ENCODE assay signal across 8 cellular contexts in the genomic region with DNA sequence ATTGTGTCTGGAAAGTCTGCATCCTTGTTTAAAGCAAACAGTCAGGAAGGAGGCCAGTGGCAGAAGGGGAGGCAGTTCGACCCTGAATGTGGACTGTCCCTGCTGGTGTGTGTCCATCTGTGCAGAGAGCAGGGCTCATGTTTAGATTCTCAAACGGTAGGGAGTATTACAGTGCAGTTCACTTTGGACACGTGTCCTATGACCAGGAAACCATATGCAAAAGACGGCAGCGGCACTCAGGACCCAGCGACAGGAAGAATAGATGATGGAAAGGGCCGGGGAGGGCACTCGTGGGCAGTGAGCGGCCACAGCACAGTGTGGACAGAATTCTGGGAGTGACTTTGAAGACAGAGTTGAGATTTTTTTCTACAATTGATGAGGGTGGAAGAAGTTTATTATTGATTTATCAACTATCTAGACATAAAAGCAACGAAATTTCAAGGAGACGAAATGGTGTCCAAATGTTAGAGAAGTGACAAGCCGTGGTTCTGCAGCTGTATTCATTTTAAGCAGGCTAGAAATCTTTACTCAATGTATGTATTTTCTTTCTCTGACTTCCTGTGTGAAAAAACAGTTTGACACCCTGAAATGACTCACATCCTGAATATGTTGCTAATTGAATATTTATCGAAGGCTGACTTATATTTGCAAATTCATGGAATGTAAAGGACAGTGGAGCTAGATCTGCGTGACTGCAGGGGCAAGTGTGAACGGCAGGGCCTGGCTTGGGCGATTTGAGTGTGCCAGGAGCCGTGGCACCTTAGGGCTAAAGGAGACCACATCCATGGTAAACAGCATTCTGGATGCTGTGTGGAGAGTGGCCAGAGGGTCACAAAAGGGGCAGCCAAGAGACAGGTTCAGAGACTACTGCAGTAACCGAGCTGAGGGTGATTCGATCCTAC.
DNase-seq lines count a peak whose midpoint lies in the region; ATAC-seq lines count a peak whose summit lies in the region.

No MANE protein-coding gene starts in this region.

- H3K27ac Mint-ChIP-seq in dendritic cell treated with granulocyte-macrophage colony-stimulating factor and Interleukin-4, amounts not matched to agents 40 ng/mL and 50 ng/mL, for 4 days = peak overlapping the region; percentile 87

- ATAC-seq in left ventricle myocardium superior (peak; percentile 35), HG02798 (IDR thresholded peaks at IDR 0.05; ENCODE audit: poor library complexity, unreplicated experiment) (peak; percentile 86)

- H3K27me3 Mint-ChIP-seq in dendritic cell treated with granulocyte-macrophage colony-stimulating factor and Interleukin-4, amounts not matched to agents 40 ng/mL and 50 ng/mL, for 4 days = no peaks in the 10 kb centered on the region

- peaks cover 54% of the 10 kb centered on the region for H3K4me1 Mint-ChIP-seq in dendritic cell treated with granulocyte-macrophage colony-stimulating factor and Interleukin-4, amounts not matched to agents 40 ng/mL and 50 ng/mL, for 4 days (ENCODE audit: low read depth)

- H3K36me3 Mint-ChIP-seq in dendritic cell treated with granulocyte-macrophage colony-stimulating factor and Interleukin-4, amounts not matched to agents 40 ng/mL and 50 ng/mL, for 4 days (ENCODE audit: low read depth) = peaks cover 9% of the 10 kb centered on the region

- H3K4me3 Mint-ChIP-seq in dendritic cell treated with granulocyte-macrophage colony-stimulating factor and Interleukin-4, amounts not matched to agents 40 ng/mL and 50 ng/mL, for 4 days = peak overlapping the region; percentile 57

- intact Hi-C loops in left ventricle myocardium superior (cut with micrococcal nuclease) = no loop called here
- intact Hi-C loops in cardiac septum (cut with DNase I) = no loop called here
- intact Hi-C loops in dendritic cell treated with granulocyte-macrophage colony-stimulating factor and Interleukin-4, amounts not matched to agents 40 ng/mL and 50 ng/mL, for 4 days (cut with micrococcal nuclease) = loop anchor here (10.0 kb wide), 1 partner anchor 400 kb away; the partner anchor contains the start of gene ZNF407

- H3K9me3 Mint-ChIP-seq in dendritic cell treated with granulocyte-macrophage colony-stimulating factor and Interleukin-4, amounts not matched to agents 40 ng/mL and 50 ng/mL, for 4 days = no peaks in the 10 kb centered on the region

- peak; percentile 32 for DNase-seq in left ventricle myocardium superior
- no peak for DNase-seq in cardiac septum (ENCODE audit: low spot score)
- DNase-seq in NOMO-1 treated with DMSO at 0.1 percent for 48 hours (lab: John Stamatoyannopoulos, UW; ENCODE audit: unreplicated experiment) = peak; percentile 28
- peak; percentile 3 to 19 for DNase-seq in stimulated activated CD8-positive, alpha-beta memory T cell treated with anti-CD3 and anti-CD28 coated beads, Interleukin-2, amount 100 ng/mL, for 48 hours (ENCODE audit: low read depth in 2 of 2)
- no peak for DNase-seq in NCI-H748 treated with DMSO at 0.1 percent for 48 hours (lab: John Stamatoyannopoulos, UW)
- no peak for DNase-seq in cerebellar nuclear complex (lab: John Stamatoyannopoulos, UW)

Comparison
In these comparisons a context has a peak if more than half of its experiments do, and no peak if none do; other contexts are left out.
1. DNase-seq: peak in left ventricle myocardium superior (single experiment), NOMO-1 treated with DMSO at 0.1 percent for 48 hours (single experiment) and stimulated activated CD8-positive, alpha-beta memory T cell treated with anti-CD3 and anti-CD28 coated beads, Interleukin-2, amount 100 ng/mL, for 48 hours (2 of 2); none in cardiac septum (single experiment), NCI-H748 treated with DMSO at 0.1 percent for 48 hours (single experiment) and cerebellar nuclear complex (0 of 2).